Comparison of ENCODE assay signal across 23 cellular contexts in the genomic region with DNA sequence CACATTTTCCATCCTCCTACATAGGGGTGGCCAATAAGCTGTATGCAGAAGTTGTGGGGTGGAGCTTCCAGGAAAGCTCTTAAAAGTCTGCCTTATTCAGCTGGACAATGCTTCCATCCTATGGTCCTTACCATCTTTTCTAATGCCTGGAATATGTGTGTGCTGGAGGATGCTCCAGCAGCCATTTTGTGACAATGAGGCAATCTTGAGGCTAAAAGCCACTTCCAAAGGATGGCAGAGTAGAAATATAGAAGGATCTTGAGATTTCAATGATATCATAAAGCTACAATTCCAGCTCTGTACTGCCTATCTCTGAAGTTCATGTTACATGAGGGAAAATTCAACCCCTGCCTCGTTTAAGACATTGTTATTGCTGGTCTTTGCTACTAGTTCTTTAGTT.
DNase-seq lines count a peak whose midpoint lies in the region; ATAC-seq, FAIRE-seq and TF ChIP-seq lines count a peak whose summit lies in the region.
"Had no signal": no experiment of that assay in that cellular context is flagged by ENCODE, and none has a peak within 500 bp of the region (broad histone marks: within the 10 kb centered on the region; RNA-seq: fewer than 3 reads in every experiment).

No MANE protein-coding gene starts in this region.

- no peak overlapping the region for H3K4me3 ChIP-seq in A549
- H3K4me3 ChIP-seq in K562, result no peak overlapping the region
- H3K4me3 ChIP-seq: BLaER1 treated with 17β-estradiol and CSF1 and Interleukin-3, amounts not matched to agents 10 nM and 100 nM; GM12878 had no signal

- no peak overlapping the region for H2AFZ ChIP-seq in K562 (ENCODE audit: low read depth, low read length)

- POLR2A ChIA-PET in A549 (lab: Yijun Ruan, JAX) (no interaction called here), WTC11 (lab: Charles Lee) (no interaction called here), K562 (lab: Yijun Ruan, JAX) (interaction anchor here (2.0 kb wide), 1 partner anchor 11 kb away, joined by 5 read pairs; no protein-coding TSS in a partner anchor)

- peaks cover 7 to 32% of the 10 kb centered on the region in 2 experiments; a peak in 3 of 5 replicates for H3K27me3 ChIP-seq in K562 (ENCODE audit: control insufficient read depth in 2 of 2, insufficient read depth in 2 of 2, low read length in 2 of 2)
- H3K27me3 ChIP-seq: BLaER1 treated with 17β-estradiol and CSF1 and Interleukin-3, amounts not matched to agents 10 nM and 100 nM had no signal

- whole genome bisulfite sequencing in A549 (ENCODE audit: missing lambda C conversion rate), result 23% methylated on average over 1 of the region's 1 CpG
- WGBS in K562 (ENCODE audit: insufficient coverage, low coverage, missing lambda C conversion rate), result 0% methylated on average over 1 of the region's 1 CpG

- H3K4me1 ChIP-seq in A549 (peaks cover 12% of the 10 kb centered on the region; the same call in 2 of the 3 replicates), K562 (replicated peaks in 1 of 2; ENCODE audit: control insufficient read depth in 2 of 2, insufficient read depth in 2 of 2, low read length in 2 of 2) (peaks cover 5 to 8% of the 10 kb centered on the region in 2 experiments; a peak in 4 of 5 replicates)
- H3K4me1 ChIP-seq: BLaER1 treated with 17β-estradiol and CSF1 and Interleukin-3, amounts not matched to agents 10 nM and 100 nM had no signal

- H3K9me3 Mint-ChIP-seq in activated CD4-positive, alpha-beta T cell treated with anti-CD3 and anti-CD28 coated beads, Interleukin-2, amount 10 ng/mL, durations not matched to agents 24 days and 14 days, result no peaks in the 10 kb centered on the region
- H3K9me3 Mint-ChIP-seq in WTC11, result no peaks in the 10 kb centered on the region

- H3K4me2 ChIP-seq in A549 (no peak overlapping the region), K562 (ENCODE audit: insufficient read depth, low read length) (no peak overlapping the region)
- H3K4me2 ChIP-seq: BLaER1 treated with 17β-estradiol and CSF1 and Interleukin-3, amounts not matched to agents 10 nM and 100 nM had no signal

- no peak for TF ChIP-seq RAD21 in A549 (conservative IDR thresholded peaks at IDR 0.05 in 1 of 2, IDR thresholded peaks at IDR 0.05 in 1 of 2)
- TF ChIP-seq RAD21 in K562 (CRISPR knock-in tag; conservative IDR thresholded peaks at IDR 0.05 in 1 of 2, IDR thresholded peaks at IDR 0.05 in 1 of 2), result no peak

- ATAC-seq in A549 (no peak), WTC11 (no peak), K562 (no peak), GM18909 (IDR thresholded peaks at IDR 0.05; ENCODE audit: poor library complexity, unreplicated experiment) (no peak), HG03159 (IDR thresholded peaks at IDR 0.05; ENCODE audit: unreplicated experiment) (no peak), GM21526 (IDR thresholded peaks at IDR 0.05; ENCODE audit: low FRiP score, unreplicated experiment) (no peak)
- ATAC-seq: GM12878 had no signal

- FAIRE-seq in A549 (lab: Jason Lieb, UNC) (peak; percentile 43), K562 (lab: Jason Lieb, UNC) (no peak)
- FAIRE-seq: A204.1, GM12878, GM18507 had no signal

- in situ Hi-C loops in K562 (cut with MboI), result loop anchor here (10.0 kb wide), 1 partner anchor 176 kb away; no protein-coding TSS in a partner anchor

- BruUV-seq in K562 (replicated peaks; lab: Mats Ljungman, UMichigan), result no TSS peak

- H3K36me3 Mint-ChIP-seq in activated CD4-positive, alpha-beta T cell treated with anti-CD3 and anti-CD28 coated beads, Interleukin-2, amount 10 ng/mL, durations not matched to agents 24 days and 14 days (ENCODE audit: low read depth), result peaks cover 12% of the 10 kb centered on the region
- H3K36me3 Mint-ChIP-seq in WTC11, result no peaks in the 10 kb centered on the region

- peak overlapping the region; percentile 57 for H3K4me3 Mint-ChIP-seq in activated CD4-positive, alpha-beta T cell treated with anti-CD3 and anti-CD28 coated beads, Interleukin-2, amount 10 ng/mL, durations not matched to agents 24 days and 14 days
- no peak overlapping the region for H3K4me3 Mint-ChIP-seq in WTC11

- H3K27me3 Mint-ChIP-seq in activated CD4-positive, alpha-beta T cell treated with anti-CD3 and anti-CD28 coated beads, Interleukin-2, amount 10 ng/mL, durations not matched to agents 24 days and 14 days, result no peaks in the 10 kb centered on the region
- peaks cover 28% of the 10 kb centered on the region for H3K27me3 Mint-ChIP-seq in WTC11 (ENCODE audit: low read depth)

- H3K4me1 Mint-ChIP-seq in activated CD4-positive, alpha-beta T cell treated with anti-CD3 and anti-CD28 coated beads, Interleukin-2, amount 10 ng/mL, durations not matched to agents 24 days and 14 days, result peaks cover 62% of the 10 kb centered on the region
- H3K4me1 Mint-ChIP-seq in WTC11, result peaks cover 27% of the 10 kb centered on the region

- no peak overlapping the region for H3K9ac ChIP-seq in K562 (ENCODE audit: insufficient read depth in 1 of 2, low read depth in 2 of 2, low read length in 2 of 2)
- H3K9ac ChIP-seq: BLaER1 treated with 17β-estradiol and CSF1 and Interleukin-3, amounts not matched to agents 10 nM and 100 nM had no signal

- no peaks in the 10 kb centered on the region for H4K20me1 ChIP-seq in K562 (replicated peaks; ENCODE audit: control insufficient read depth, insufficient read depth, low read length)

- H3K36me3 ChIP-seq in K562 (ENCODE audit: control insufficient read depth, insufficient read depth, low read length), result no peaks in the 10 kb centered on the region

- H3K9me1 ChIP-seq in K562 (ENCODE audit: control insufficient read depth, insufficient read depth, low read length), result no peaks in the 10 kb centered on the region

- TF ChIP-seq CTCF in A549 (IDR thresholded peaks at IDR 0.05), result no peak
- TF ChIP-seq CTCF in WTC11 (IDR thresholded peaks at IDR 0.05), result no peak
- TF ChIP-seq CTCF in K562 (IDR thresholded peaks at IDR 0.05 in 2 of 3, conservative IDR thresholded peaks at IDR 0.05 in 1 of 3; ENCODE audit: insufficient read depth in 2 of 3, low read depth in 1 of 3, low read length in 3 of 3), result no peak

- CTCF ChIA-PET in A549 (lab: Yijun Ruan, JAX), result interaction anchor here (1.0 to 2.6 kb wide), 3 partner anchors 11 to 42 kb away, joined by 4 to 13 read pairs (median 9); no protein-coding TSS in a partner anchor
- CTCF ChIA-PET in WTC11 (lab: Charles Lee), result interaction anchor here (1.9 kb wide), 1 partner anchor 258 kb away, joined by 15 read pairs; no protein-coding TSS in a partner anchor
- CTCF ChIA-PET in K562 (lab: Yijun Ruan, JAX; ENCODE audit: low intra/inter-chr PET ratio), result no interaction called here

- TF ChIP-seq EP300 in A549 (IDR thresholded peaks at IDR 0.05) (no peak), K562 (IDR thresholded peaks at IDR 0.05; ENCODE audit: low read length) (no peak)

- H3K27ac Mint-ChIP-seq in activated CD4-positive, alpha-beta T cell treated with anti-CD3 and anti-CD28 coated beads, Interleukin-2, amount 10 ng/mL, durations not matched to agents 24 days and 14 days, result peak overlapping the region; percentile 97
- no peak overlapping the region for H3K27ac Mint-ChIP-seq in WTC11

- H3K79me2 ChIP-seq in K562 (ENCODE audit: control insufficient read depth, insufficient read depth, low read length), result no peaks in the 10 kb centered on the region

- no peak overlapping the region for H3K27ac ChIP-seq in A549
- no peak overlapping the region for H3K27ac ChIP-seq in K562 (ENCODE audit: extremely low read depth, low read depth, low read length)
- H3K27ac ChIP-seq: BLaER1 treated with 17β-estradiol and CSF1 and Interleukin-3, amounts not matched to agents 10 nM and 100 nM; RWPE1 had no signal

- TF ChIP-seq POLR2A in A549 (IDR thresholded peaks at IDR 0.05; ENCODE audit: low read length) (no peak), K562 (conservative IDR thresholded peaks at IDR 0.05) (no peak)

- intact Hi-C loops in activated CD4-positive, alpha-beta T cell treated with anti-CD3 and anti-CD28 coated beads, Interleukin-2, amount 10 ng/mL, durations not matched to agents 24 days and 14 days (cut with micrococcal nuclease), result loop anchor here (1.0 to 5.0 kb wide), 6 partner anchors 14 to 238 kb away; a partner anchor contains a TSS
- intact Hi-C loops in K562 (cut with micrococcal nuclease), result loop anchor here (5.0 to 10.0 kb wide), 2 partner anchors 173 to 326 kb away; no protein-coding TSS in a partner anchor

- no peaks in the 10 kb centered on the region for H3K9me3 ChIP-seq in A549
- H3K9me3 ChIP-seq in K562 (replicated peaks; ENCODE audit: control insufficient read depth, insufficient read depth, low read depth, low read length), result no peaks in the 10 kb centered on the region
- H3K9me3 ChIP-seq: BLaER1 treated with 17β-estradiol and CSF1 and Interleukin-3, amounts not matched to agents 10 nM and 100 nM had no signal

- DNase-seq in activated CD4-positive, alpha-beta T cell treated with anti-CD3 and anti-CD28 coated beads, Interleukin-2, amount 10 ng/mL, durations not matched to agents 24 days and 14 days, result no peak
- no peak for DNase-seq in activated CD4-positive, alpha-beta T cell treated with anti-CD3 and anti-CD28 coated beads, Interleukin-2, amount 50 U/mL, for 48 hours
- DNase-seq in A549 (ENCODE audit: low read depth in 1 of 2, low spot score in 1 of 2) (no peak), WTC11 (ENCODE audit: low spot score) (no peak), K562 (ENCODE audit: extremely low read depth in 1 of 4, low spot score in 3 of 4) (no peak)
- DNase-seq: DMS 273 treated with DMSO at 0.1 percent for 48 hours; GDM1; GOT3; KBM-7; NCI-H1417 treated with DMSO at 0.1 percent for 48 hours; NCI-H1930; NCI-H2171; NCI-H446 treated with DMSO at 0.1 percent for 48 hours; NK-92 treated with Interleukin-12 subunit alpha and Interleukin-12 subunit beta, amount 100 ng/mL, for 24 hours; OCI-M1 had no signal

TF ChIP-seq in A549, 52 proteins besides CTCF, POLR2A, EP300 and RAD21 (continues in another document):
- no peak for TF ChIP-seq ZFP36 (IDR thresholded peaks at IDR 0.05; ENCODE audit: borderline replicate concordance, partially characterized antibody)
- TF ChIP-seq JUN (IDR thresholded peaks at IDR 0.05), result no peak
- TF ChIP-seq BHLHE40 (IDR thresholded peaks at IDR 0.05; ENCODE audit: low read depth, low read length), result no peak
- TF ChIP-seq TP53 (CRISPR knock-in tag; IDR thresholded peaks at IDR 0.05), result no peak
- TF ChIP-seq ZSCAN20 (CRISPR knock-in tag; IDR thresholded peaks at IDR 0.05), result no peak

TF ChIP-seq in WTC11, 78 proteins besides CTCF, POLR2A, EP300 and RAD21 (continues in another document):
- no peak for TF ChIP-seq CREB1 (CRISPR knock-in tag; IDR thresholded peaks at IDR 0.05)
- TF ChIP-seq GTF2I (CRISPR knock-in tag; conservative IDR thresholded peaks at IDR 0.05), result peak; percentile 71; the same call in 1 of the 2 replicates

TF ChIP-seq in K562, 482 proteins besides CTCF, POLR2A, EP300 and RAD21:
- no peak for TF ChIP-seq ILK (tag; IDR thresholded peaks at IDR 0.05; ENCODE audit: borderline replicate concordance, low read depth)
- peak; percentile 86 for TF ChIP-seq RBM25 (IDR thresholded peaks at IDR 0.05; ENCODE audit: low read depth, low read length, severe bottlenecking)
TF ChIP-seq in K562: peak in this region for 1.
